In genomic region chr5:136388474-136388873, GRCh38 we compare ENCODE assay signal across 11 cellular contexts. TPM values are rescaled to one million over a fixed set of nuclear protein-coding genes. Genes with fewer than 3 reads are reported as not detected.
"Had no signal": no experiment of that assay in that cellular context is flagged by ENCODE, and none has a peak within 500 bp of the region (broad histone marks: within the 10 kb centered on the region; RNA-seq: fewer than 3 reads in every experiment).

No MANE protein-coding gene starts in this region.

- H3K9me3 ChIP-seq: HAP-1 had no signal

- H3K4me1 ChIP-seq: HAP-1 had no signal

- DNase-seq: GM23248, H7, HFFc6, KBM-7 had no signal

- H2AFZ ChIP-seq: GM23248 had no signal

- H3K36me3 Mint-ChIP-seq: IgD-negative memory B cell had no signal

- H3K36me3 ChIP-seq: HAP-1 had no signal

- ATAC-seq: HCT116, HepG2 had no signal

- H3K27ac ChIP-seq: GM23248, HL-60 had no signal

- H3K9ac ChIP-seq: GM23248 had no signal

- H3K4me1 Mint-ChIP-seq: IgD-negative memory B cell had no signal

- H3K4me3 Mint-ChIP-seq: HFFc6, IgD-negative memory B cell had no signal

- H3K4me3 ChIP-seq: GM23248, HAP-1 had no signal

- H3K27ac Mint-ChIP-seq: HFFc6, IgD-negative memory B cell had no signal

- H3K9me3 Mint-ChIP-seq: HFFc6 had no signal

- FAIRE-seq: HepG2 had no signal

RNA-seq across cellular contexts. Expression of gene TRPC7, which starts 23.1 kb away (rescaled TPM):
- total RNA-seq: GM23248, H4, HepG2, HFFc6, HT1080 had no signal
- polyA plus RNA-seq: GM23248, HepG2, IgD-negative memory B cell had no signal
